ENCODE assay signal across 24 cellular contexts in the genomic region with DNA sequence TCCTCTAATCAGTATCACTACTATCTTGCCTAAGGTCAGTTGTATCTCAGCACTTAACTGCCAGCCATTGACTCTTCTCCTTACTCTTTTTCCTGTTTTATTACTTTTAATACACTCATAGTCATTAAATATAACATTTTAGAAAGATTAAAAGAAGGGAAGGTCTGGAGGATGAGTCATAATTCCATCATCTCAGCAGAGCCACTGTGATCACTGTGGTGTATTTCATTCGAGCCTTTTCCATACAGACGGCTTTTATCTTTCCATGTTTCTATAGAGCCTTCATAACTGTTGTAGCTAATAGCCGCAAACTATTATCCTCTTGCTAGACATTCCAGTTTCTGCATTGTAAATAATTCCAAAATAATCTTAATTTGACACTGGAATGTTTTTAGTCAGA. TPM values are rescaled to one million over a fixed set of nuclear protein-coding genes. Genes with fewer than 3 reads are reported as not detected.
DNase-seq lines count a peak whose midpoint lies in the region; ATAC-seq, FAIRE-seq and TF ChIP-seq lines count a peak whose summit lies in the region.
"Had no signal": no experiment of that assay in that cellular context is flagged by ENCODE, and none has a peak within 500 bp of the region (broad histone marks: within the 10 kb centered on the region; RNA-seq: fewer than 3 reads in every experiment).

No MANE protein-coding gene starts in this region.

- H3K9ac ChIP-seq in HCT116 (ENCODE audit: low read length) (no peak overlapping the region), SK-N-SH (no peak overlapping the region), kidney (ENCODE audit: low read length in 2 of 2) (no peak overlapping the region)

- H3K4me3 ChIP-seq in A673 (ENCODE audit: low read depth, low read length, poor library complexity, severe bottlenecking) (no peak overlapping the region), HCT116 (replicated peaks in 1 of 2; ENCODE audit: low read depth in 1 of 2, low read length in 2 of 2) (no peak overlapping the region), SK-N-SH (ENCODE audit: low read depth in 2 of 2, low read length in 1 of 2) (no peak overlapping the region), kidney (ENCODE audit: low read length in 2 of 2) (no peak overlapping the region)
- H3K4me3 ChIP-seq: coronary artery, esophagus squamous epithelium, HAP-1, prostate gland, stomach, transverse colon had no signal

- TF ChIP-seq POLR2A in HCT116 (IDR thresholded peaks at IDR 0.05; ENCODE audit: borderline replicate concordance, extremely low read depth, insufficient read depth, insufficient read length) = no peak

- no peak overlapping the region for H3K27ac ChIP-seq in A673 (ENCODE audit: low read depth, low read length, poor library complexity, severe bottlenecking)
- H3K27ac ChIP-seq in HCT116 (ENCODE audit: low read depth, low read length) = no peak overlapping the region
- no peak overlapping the region for H3K27ac ChIP-seq in SK-N-SH (ENCODE audit: low read depth in 2 of 2, low read length in 1 of 2)
- no peak overlapping the region for H3K27ac ChIP-seq in kidney (ENCODE audit: low read depth in 2 of 2, low read length in 2 of 2)
- H3K27ac ChIP-seq: C4-2B, coronary artery, esophagus squamous epithelium, prostate gland, stomach, transverse colon had no signal

- no peak for TF ChIP-seq RAD21 in HCT116 (IDR thresholded peaks at IDR 0.05; ENCODE audit: low read depth)
- no peak for TF ChIP-seq RAD21 in SK-N-SH (IDR thresholded peaks at IDR 0.05; ENCODE audit: low read length)

- RAD21 ChIA-PET in HCT116 (lab: Charles Lee; ENCODE audit: low non-redundant PET in 1 of 2, low total read pairs in 2 of 2, uncharacterized antibody in 2 of 2, unreplicated experiment in 2 of 2) = no interaction called here

- no peak overlapping the region for H2AFZ ChIP-seq in HCT116 (ENCODE audit: low read depth, low read length, poor library complexity, severe bottlenecking)
- no peak overlapping the region for H2AFZ ChIP-seq in SK-N-SH (ENCODE audit: low read depth)

- BruUV-seq in A673 (replicated peaks; lab: Mats Ljungman, UMichigan) = no TSS peak
- no TSS peak for BruUV-seq in HCT116 (replicated peaks; lab: Mats Ljungman, UMichigan)

- H3K9me3 ChIP-seq in A673 (ENCODE audit: low read depth, low read length, poor library complexity, severe bottlenecking) (no peaks in the 10 kb centered on the region), HCT116 (ENCODE audit: control insufficient read depth in 1 of 2, insufficient read depth in 1 of 2, low read depth in 1 of 2, low read length in 2 of 2) (no peaks in the 10 kb centered on the region), SK-N-SH (no peaks in the 10 kb centered on the region), kidney (ENCODE audit: control insufficient read depth in 1 of 2, low read length in 2 of 2) (no peaks in the 10 kb centered on the region)
- H3K9me3 ChIP-seq: esophagus squamous epithelium, HAP-1, prostate gland, stomach, transverse colon had no signal

- TF ChIP-seq EP300 in SK-N-SH (IDR thresholded peaks at IDR 0.05; ENCODE audit: borderline replicate concordance in 1 of 2, low read depth in 1 of 2, low read length in 1 of 2) = no peak

- H3K9me2 ChIP-seq in HCT116 (ENCODE audit: insufficient read depth) = no peaks in the 10 kb centered on the region
- no peaks in the 10 kb centered on the region for H3K9me2 ChIP-seq in SK-N-SH

- intact Hi-C loops in A673 (cut with micrococcal nuclease; ENCODE audit: unreplicated experiment) = no loop called here
- intact Hi-C loops in HCT116 (cut with micrococcal nuclease) = no loop called here
- intact Hi-C loops in kidney (cut with DNase I) = no loop called here

- CTCF ChIA-PET in A673 (lab: Charles Lee) (no interaction called here), HCT116 (lab: Charles Lee) (no interaction called here), SK-N-SH (lab: Yijun Ruan, JAX) (no interaction called here)

- POLR2A ChIA-PET in A673 (lab: Charles Lee; ENCODE audit: low non-redundant PET) (no interaction called here), HCT116 (lab: Charles Lee) (no interaction called here), SK-N-SH (lab: Yijun Ruan, JAX) (no interaction called here)

- no peaks in the 10 kb centered on the region for H4K20me1 ChIP-seq in HCT116 (ENCODE audit: insufficient read depth)
- H4K20me1 ChIP-seq in SK-N-SH (ENCODE audit: insufficient read depth) = no peaks in the 10 kb centered on the region

- peaks cover 25% of the 10 kb centered on the region for H3K27me3 ChIP-seq in A673 (replicated peaks; ENCODE audit: insufficient read depth, low read depth, low read length, poor library complexity)
- no peaks in the 10 kb centered on the region for H3K27me3 ChIP-seq in HCT116 (ENCODE audit: insufficient read depth, low read length)
- H3K27me3 ChIP-seq in SK-N-SH (ENCODE audit: insufficient read depth) = peaks cover 54% of the 10 kb centered on the region

- peaks cover 5% of the 10 kb centered on the region for H3F3A ChIP-seq in SK-N-SH (replicated peaks; ENCODE audit: insufficient read depth)

- H3K79me2 ChIP-seq in HCT116 (ENCODE audit: insufficient read depth, low read length) (no peaks in the 10 kb centered on the region), SK-N-SH (ENCODE audit: insufficient read depth) (no peaks in the 10 kb centered on the region)

- TF ChIP-seq CTCF in A673 (conservative IDR thresholded peaks at IDR 0.05; ENCODE audit: low read depth, low read length) (no peak), HCT116 (IDR thresholded peaks at IDR 0.05 in 2 of 3, conservative IDR thresholded peaks at IDR 0.05 in 1 of 3; ENCODE audit: borderline replicate concordance in 1 of 3, insufficient read depth in 1 of 3, low read depth in 2 of 3, low read length in 2 of 3) (no peak), SK-N-SH (IDR thresholded peaks at IDR 0.05) (no peak), kidney (IDR thresholded peaks at IDR 0.05; ENCODE audit: borderline replicate concordance, extremely low read depth, insufficient read depth) (no peak)

- DNase-seq in A673 (ENCODE audit: low spot score) = peak; percentile 36
- no peak for DNase-seq in HCT116 (ENCODE audit: low read depth, low spot score)
- DNase-seq in SK-N-SH = no peak
- peak; percentile 67 for DNase-seq in foreskin melanocyte
- no peak for DNase-seq in HPDE6-E6E7 (ENCODE audit: extremely low spot score)
- DNase-seq in NCI-H69 (lab: John Stamatoyannopoulos, UW) = no peak
- no peak for DNase-seq in kidney
- DNase-seq: activated CD4-positive, alpha-beta T cell treated with anti-CD3 and anti-CD28 coated beads, Interleukin-2, amount 10 ng/mL, durations not matched to agents 7 days and 5 days; activated CD8-positive, alpha-beta memory T cell treated with anti-CD3 and anti-CD28 coated beads, Interleukin-2, amount 10 ng/mL, durations not matched to agents 7 days and 5 days; activated naive CD4-positive, alpha-beta T cell treated with Interleukin-2 at 50 U/mL for 16 hours; activated T-cell treated with anti-CD3 and anti-CD28 coated beads, Interleukin-2, amount 50 U/mL, for 72 hours; Calu3; effector memory CD8-positive, alpha-beta T cell; esophagus squamous epithelium; glutamatergic neuron; NCI-H524 treated with DMSO at 0.1 percent for 48 hours; stomach; T1000; transverse colon had no signal

- H3K36me3 ChIP-seq in A673 (ENCODE audit: insufficient read depth, low read length, poor library complexity, severe bottlenecking) (no peaks in the 10 kb centered on the region), HCT116 (ENCODE audit: control insufficient read depth in 1 of 2, insufficient read depth in 2 of 2, low read length in 2 of 2) (no peaks in the 10 kb centered on the region), SK-N-SH (replicated peaks in 1 of 2; ENCODE audit: control insufficient read depth in 1 of 2, insufficient read depth in 2 of 2, low read length in 1 of 2) (no peaks in the 10 kb centered on the region), kidney (ENCODE audit: control insufficient read depth in 1 of 2, insufficient read depth in 2 of 2, low read length in 2 of 2) (no peaks in the 10 kb centered on the region)
- H3K36me3 ChIP-seq: esophagus squamous epithelium, HAP-1, prostate gland, stomach, transverse colon had no signal

- H3K4me1 ChIP-seq in A673 (ENCODE audit: insufficient read depth, low read length, poor library complexity, severe bottlenecking) (no peaks in the 10 kb centered on the region), HCT116 (ENCODE audit: control insufficient read depth in 1 of 2, insufficient read depth in 2 of 2, low read length in 2 of 2) (no peaks in the 10 kb centered on the region), SK-N-SH (ENCODE audit: control insufficient read depth in 1 of 2, insufficient read depth in 2 of 2, low read depth in 1 of 2, low read length in 1 of 2) (no peaks in the 10 kb centered on the region), kidney (ENCODE audit: control insufficient read depth in 1 of 2, insufficient read depth in 1 of 2, low read depth in 1 of 2, low read length in 2 of 2) (peaks cover 0 to 2% of the 10 kb centered on the region in 2 donors)
- H3K4me1 ChIP-seq: HAP-1, prostate gland had no signal

- 26% methylated on average over 3 of the region's 3 CpGs for WGBS in SK-N-SH (ENCODE audit: low lambda C conversion rate)

- no peak for FAIRE-seq in kidney (lab: Jason Lieb, UNC)

- H3K4me2 ChIP-seq in HCT116 (ENCODE audit: low read length) = no peak overlapping the region
- no peak overlapping the region for H3K4me2 ChIP-seq in SK-N-SH

- ATAC-seq in HCT116 (no peak), GM21619 (IDR thresholded peaks at IDR 0.05; ENCODE audit: unreplicated experiment) (no peak)
- ATAC-seq: activated CD8-positive, alpha-beta memory T cell treated with anti-CD3 and anti-CD28 coated beads, Interleukin-2, amount 10 ng/mL, durations not matched to agents 7 days and 5 days; activated T-cell treated with anti-CD3 and anti-CD28 coated beads, Interleukin-2, amount 50 U/mL, for 72 hours; effector memory CD8-positive, alpha-beta T cell had no signal

TF ChIP-seq in HCT116, 20 proteins besides CTCF, POLR2A, EP300 and RAD21:
- TF ChIP-seq FOSL1 (IDR thresholded peaks at IDR 0.05; ENCODE audit: low read depth) (peak; percentile 40; the same call in 1 of the 2 replicates), EZH2 (IDR thresholded peaks at IDR 0.05) (no peak)
TF ChIP-seq in HCT116: peak in this region for 1.

TF ChIP-seq in SK-N-SH, 30 proteins besides CTCF, POLR2A, EP300 and RAD21 (continues in another document):
- TF ChIP-seq JUND (IDR thresholded peaks at IDR 0.05) (peak; percentile 34), TAF1 (IDR thresholded peaks at IDR 0.05; ENCODE audit: borderline replicate concordance, low read depth, low read length) (no peak), FOXJ3 (CRISPR knock-in tag; IDR thresholded peaks at IDR 0.05) (no peak), NFIC (IDR thresholded peaks at IDR 0.05; ENCODE audit: borderline replicate concordance) (no peak), EZH2phosphoT487 (IDR thresholded peaks at IDR 0.05; ENCODE audit: borderline replicate concordance, low read depth) (no peak)

RNA-seq across cellular contexts. Expression of a gene that starts 4.7 kb away (rescaled TPM):
- total RNA-seq in A673 (2021) (4.3 and 5.2 TPM in 2 replicates), HCT116 (2021; ENCODE audit: unreplicated experiment) (0.25 TPM), kidney (45.7 TPM)
- polyA plus RNA-seq in HCT116 (2012) = not detected in 2 replicates
- polyA plus RNA-seq in SK-N-SH (2012; rRNA removed) (0.20 and 0.41 TPM in 2 replicates), kidney (ENCODE audit: insufficient read depth, low read depth, low replicate concordance) (17.2 TPM)
- polyA plus RNA-seq in SK-N-SH (2012; cell fraction: cytosol; rRNA removed) = 0.51 and 0.57 TPM in 2 replicates
- 0.31 and 0.42 TPM in 2 replicates for polyA plus RNA-seq in SK-N-SH (2012; cell fraction: nucleus; rRNA removed)
- total RNA-seq: Calu3 had no signal

Comparison
In these comparisons a context has a peak if more than half of its experiments do, and no peak if none do; other contexts are left out.
1. DNase-seq: peak in A673 (single experiment) and foreskin melanocyte (single experiment); none in HCT116 (single experiment), SK-N-SH (single experiment), HPDE6-E6E7 (single experiment), NCI-H69 (single experiment) and kidney (single experiment).